ENCODE assay signal across 28 cellular contexts in genomic region chr11:103354656-103355055, GRCh38.
"Had no signal": no experiment of that assay in that cellular context is flagged by ENCODE, and none has a peak within 500 bp of the region (broad histone marks: within the 10 kb centered on the region; RNA-seq: fewer than 3 reads in every experiment).

No MANE protein-coding gene starts in this region.

- H3K9me3 ChIP-seq: pancreas, prostate gland, stomach, testis, thyroid gland, transverse colon, upper lobe of left lung, vagina had no signal

- H3K27ac Mint-ChIP-seq: mesothelial cell of epicardium; naive thymus-derived CD4-positive, alpha-beta T cell; natural killer cell treated with Interleukin-12 subunit alpha and Interleukin-12 subunit beta and Interleukin-15 and Interleukin-18, amount 100 ng/mL, for 72 hours; stimulated activated naive B cell treated with anti-CD40 and anti-IgM and Interleukin-4, amounts not matched to agents 10 μg/mL and 1 μg/mL and 100 μg/mL, for 72 hours had no signal

- H3K4me3 ChIP-seq: left ventricle myocardium inferior, lung, pancreas, prostate gland, skin epidermis, stomach, testis, thyroid gland, transverse colon, upper lobe of left lung, vagina had no signal

- H3K36me3 Mint-ChIP-seq: mesothelial cell of epicardium; naive thymus-derived CD4-positive, alpha-beta T cell; natural killer cell treated with Interleukin-12 subunit alpha and Interleukin-12 subunit beta and Interleukin-15 and Interleukin-18, amount 100 ng/mL, for 72 hours; stimulated activated naive B cell treated with anti-CD40 and anti-IgM and Interleukin-4, amounts not matched to agents 10 μg/mL and 1 μg/mL and 100 μg/mL, for 72 hours had no signal

- H3K9me3 Mint-ChIP-seq: naive thymus-derived CD4-positive, alpha-beta T cell had no signal

- H3K27ac ChIP-seq: left ventricle myocardium inferior, pancreas, prostate gland, skin epidermis, stomach, testis, thyroid gland, transverse colon, upper lobe of left lung, vagina had no signal

- DNase-seq: islet precursor cell; left ventricle myocardium inferior; mesendoderm; naive thymus-derived CD4-positive, alpha-beta T cell; nucleus accumbens; pancreas; posterior cingulate gyrus; retina; right cardiac atrium; stimulated activated CD4-positive, alpha-beta T cell treated with anti-CD3 and anti-CD28 coated beads, Interleukin-12 subunit alpha, Interleukin-12 subunit beta, amount 100 ng/mL, for 4 hours; stimulated activated CD4-positive, alpha-beta T cell treated with anti-CD3 and anti-CD28 coated beads, Interleukin-15, amount 100 ng/mL, for 24 hours; stimulated activated CD4-positive, alpha-beta T cell treated with anti-CD3 and anti-CD28 coated beads, Interleukin-2, amount 100 ng/mL, for 24 hours; stimulated activated CD4-positive, alpha-beta T cell treated with anti-CD3 and anti-CD28 coated beads, Interleukin-4, amount 100 ng/mL, for 1 hour; stimulated activated naive B cell treated with anti-CD40 and anti-IgM and Interleukin-4, amounts not matched to agents 10 μg/mL and 1 μg/mL and 100 μg/mL, for 72 hours; stimulated activated naive CD8-positive, alpha-beta T cell treated with anti-CD3 and anti-CD28 coated beads, Interleukin-15, Interleukin-2, amounts not matched to agents 100 U/mL and 50 U/mL, for 24 hours; stomach; testis; thyroid gland; transverse colon; upper lobe of left lung had no signal

- H3K27me3 ChIP-seq: pancreas, stomach, testis, thyroid gland, transverse colon, upper lobe of left lung, vagina had no signal

- H3K4me3 Mint-ChIP-seq: mesothelial cell of epicardium; naive thymus-derived CD4-positive, alpha-beta T cell; natural killer cell treated with Interleukin-12 subunit alpha and Interleukin-12 subunit beta and Interleukin-15 and Interleukin-18, amount 100 ng/mL, for 72 hours; neural crest cell; stimulated activated naive B cell treated with anti-CD40 and anti-IgM and Interleukin-4, amounts not matched to agents 10 μg/mL and 1 μg/mL and 100 μg/mL, for 72 hours had no signal

- H3K4me1 Mint-ChIP-seq: mesothelial cell of epicardium; neural crest cell; stimulated activated naive B cell treated with anti-CD40 and anti-IgM and Interleukin-4, amounts not matched to agents 10 μg/mL and 1 μg/mL and 100 μg/mL, for 72 hours had no signal

- H3K36me3 ChIP-seq: left ventricle myocardium inferior, pancreas, prostate gland, thyroid gland, transverse colon, upper lobe of left lung, vagina had no signal

- H3K27me3 Mint-ChIP-seq: naive thymus-derived CD4-positive, alpha-beta T cell; natural killer cell treated with Interleukin-12 subunit alpha and Interleukin-12 subunit beta and Interleukin-15 and Interleukin-18, amount 100 ng/mL, for 72 hours; stimulated activated naive B cell treated with anti-CD40 and anti-IgM and Interleukin-4, amounts not matched to agents 10 μg/mL and 1 μg/mL and 100 μg/mL, for 72 hours had no signal

- ATAC-seq: naive thymus-derived CD4-positive, alpha-beta T cell; natural killer cell treated with Interleukin-12 subunit alpha and Interleukin-12 subunit beta and Interleukin-15 and Interleukin-18, amount 100 ng/mL, for 72 hours; pancreas; right cardiac atrium; sciatic nerve; stimulated activated naive B cell treated with anti-CD40 and anti-IgM and Interleukin-4, amounts not matched to agents 10 μg/mL and 1 μg/mL and 100 μg/mL, for 72 hours; stimulated activated naive CD8-positive, alpha-beta T cell treated with anti-CD3 and anti-CD28 coated beads, Interleukin-15, Interleukin-2, amounts not matched to agents 100 U/mL and 50 U/mL, for 24 hours had no signal

- H3K4me1 ChIP-seq: left ventricle myocardium inferior, pancreas, prostate gland, stomach, testis, thyroid gland, transverse colon, upper lobe of left lung, vagina had no signal
